1 cellular context compared by ENCODE assay signal in genomic region chr16:19105131-19105530, GRCh38.
TF ChIP-seq lines count a peak whose summit lies in the region.

No MANE protein-coding gene starts in this region.

TF ChIP-seq in GM23338, 12 proteins besides CTCF, POLR2A, EP300 and RAD21 (continued from another document):
- TF ChIP-seq ZNF462 (CRISPR knock-in tag; IDR thresholded peaks at IDR 0.05) (no peak), NANOG (IDR thresholded peaks at IDR 0.05; ENCODE audit: borderline replicate concordance) (no peak), REST (IDR thresholded peaks at IDR 0.05; ENCODE audit: unreplicated experiment) (no peak), STAT1 (IDR thresholded peaks at IDR 0.05; ENCODE audit: unreplicated experiment) (no peak), JUNB (IDR thresholded peaks at IDR 0.05; ENCODE audit: unreplicated experiment) (no peak)
